21 cellular contexts compared by ENCODE assay signal in the genomic region with DNA sequence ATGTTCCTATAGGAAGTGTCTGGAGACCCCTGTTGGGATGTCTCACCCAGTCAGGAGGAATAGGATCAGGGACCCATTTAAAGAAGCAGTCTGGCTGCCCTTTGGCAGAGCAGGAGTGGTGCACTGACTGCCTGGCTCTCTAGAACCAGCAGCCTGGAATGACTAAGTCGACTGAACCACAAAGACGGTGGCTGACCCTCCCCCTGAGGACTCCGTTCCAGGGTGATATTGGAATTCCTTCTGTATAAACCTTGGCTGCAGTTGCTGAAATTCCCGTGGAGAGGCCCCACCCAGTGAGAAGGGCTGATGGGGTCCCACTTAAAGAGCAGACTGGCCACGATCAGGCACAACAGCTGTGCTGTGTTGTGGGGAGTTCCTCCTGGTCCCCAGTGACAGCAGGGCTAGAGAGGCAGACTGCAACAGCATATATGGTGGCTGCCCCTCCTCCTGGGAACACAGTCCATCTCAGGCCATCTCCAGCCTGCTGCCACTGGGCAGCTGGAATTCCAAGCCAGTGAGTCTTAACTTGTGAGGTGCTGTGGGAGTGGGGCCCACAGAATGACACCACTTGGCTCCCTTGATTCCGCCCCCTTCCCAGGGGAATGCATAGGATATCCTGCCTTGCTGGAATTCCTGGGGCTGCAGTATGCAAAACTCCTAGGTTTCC. TPM values are rescaled to one million over a fixed set of nuclear protein-coding genes. Genes with fewer than 3 reads are reported as not detected.
A peak's percentile ranks its signal among the peaks of the same experiment; 100 is the strongest.
DNase-seq lines count a peak whose midpoint lies in the region; ATAC-seq and TF ChIP-seq lines count a peak whose summit lies in the region.
"Had no signal": no experiment of that assay in that cellular context is flagged by ENCODE, and none has a peak within 500 bp of the region (broad histone marks: within the 10 kb centered on the region; RNA-seq: fewer than 3 reads in every experiment).

No MANE protein-coding gene starts in this region.

- no peak overlapping the region for H2AK5ac ChIP-seq in IMR-90 (ENCODE audit: low read depth, low read length)

- ATAC-seq in IMR-90 (ENCODE audit: low read depth) = peak; percentile 64
- ATAC-seq in GM21360 (IDR thresholded peaks at IDR 0.05; ENCODE audit: unreplicated experiment) = no peak
- ATAC-seq in GM18517 (IDR thresholded peaks at IDR 0.05; ENCODE audit: unreplicated experiment) = no peak
- ATAC-seq: Panc1, psoas muscle had no signal

- TF ChIP-seq CTCF in IMR-90 (conservative IDR thresholded peaks at IDR 0.05; ENCODE audit: low read depth, low read length) (no peak), endodermal cell (conservative IDR thresholded peaks at IDR 0.05) (no peak), nephron progenitor cell (IDR thresholded peaks at IDR 0.05) (no peak), glutamatergic neuron (IDR thresholded peaks at IDR 0.05; ENCODE audit: partially characterized antibody, unreplicated experiment) (no peak)

- in situ Hi-C loops in IMR-90 (cut with MboI; ENCODE audit: low sequenced_read_pairs) = no loop called here

- TF ChIP-seq RAD21 in IMR-90 (IDR thresholded peaks at IDR 0.05; ENCODE audit: low read length) = no peak

- peak; percentile 64 for DNase-seq in EL
- DNase-seq in IMR-90 = peak; percentile 27
- peak; percentile 51 for DNase-seq in endodermal cell
- DNase-seq in nephron progenitor cell = no peak
- no peak for DNase-seq in retina
- no peak for DNase-seq in glutamatergic neuron
- DNase-seq: activated CD4-positive, alpha-beta T cell treated with anti-CD3 and anti-CD28 coated beads for 1 hour; activated CD8-positive, alpha-beta memory T cell treated with anti-CD3 and anti-CD28 coated beads for 24 hours; activated naive CD4-positive, alpha-beta T cell treated with anti-CD3 and anti-CD28 coated beads, Interleukin-2, amount 50 U/mL, for 16 hours; activated T-cell treated with anti-CD3 and anti-CD28 coated beads, Interleukin-2, amount 50 U/mL, for 48 hours; CD4-positive, alpha-beta memory T cell; DMS53; NCI-H1436 treated with DMSO at 0.1 percent for 48 hours; psoas muscle; SK-N-SH; T-helper 9 cell; testis had no signal

- H3K14ac ChIP-seq in IMR-90 (replicated peaks; ENCODE audit: low read depth, low read length) = no peak overlapping the region

- no peak overlapping the region for H2BK15ac ChIP-seq in IMR-90 (ENCODE audit: low read depth, low read length)

- no peak overlapping the region for H3K4ac ChIP-seq in IMR-90 (ENCODE audit: low read depth, low read length)

- H3K36me3 Mint-ChIP-seq in endodermal cell (ENCODE audit: low read depth) (no peaks in the 10 kb centered on the region), nephron progenitor cell (ENCODE audit: low read depth) (no peaks in the 10 kb centered on the region), glutamatergic neuron (ENCODE audit: unreplicated experiment) (no peaks in the 10 kb centered on the region)
- H3K36me3 Mint-ChIP-seq: CD4-positive, alpha-beta memory T cell had no signal

- H3K79me1 ChIP-seq in IMR-90 (ENCODE audit: low read depth in 1 of 2, low read length in 2 of 2) = no peaks in the 10 kb centered on the region

- H3K27ac ChIP-seq in IMR-90 (ENCODE audit: insufficient read depth, low read length) (no peak overlapping the region), endodermal cell (ENCODE audit: low read depth, low read length) (no peak overlapping the region)
- H3K27ac ChIP-seq: psoas muscle, testis had no signal

- no peak overlapping the region for H3K9ac ChIP-seq in IMR-90 (ENCODE audit: low read depth, low read length)
- H3K9ac ChIP-seq in endodermal cell (ENCODE audit: extremely low read depth, low read length, poor library complexity, severe bottlenecking) = no peak overlapping the region
- H3K9ac ChIP-seq: SK-N-SH had no signal

- H3K36me3 ChIP-seq in IMR-90 (ENCODE audit: control insufficient read depth, insufficient read depth, low read length) (no peaks in the 10 kb centered on the region), endodermal cell (ENCODE audit: control insufficient read depth, insufficient read depth, low read length) (no peaks in the 10 kb centered on the region)

- peak overlapping the region; percentile 32; the same call in 1 of the 2 replicates for H2BK120ac ChIP-seq in IMR-90 (ENCODE audit: low read depth, low read length)

- peak overlapping the region; percentile 25; the same call in 1 of the 2 replicates for H3K4me2 ChIP-seq in IMR-90 (ENCODE audit: low read depth, low read length)
- H3K4me2 ChIP-seq: SK-N-SH had no signal

- H3K4me3 ChIP-seq in IMR-90 (ENCODE audit: insufficient read depth, low read depth, low read length) = no peak overlapping the region; the same call in 1 of the 2 replicates
- H3K4me3 ChIP-seq in endodermal cell (ENCODE audit: low read length) = no peak overlapping the region
- H3K4me3 ChIP-seq: psoas muscle, testis had no signal

- no peak overlapping the region for H4K8ac ChIP-seq in IMR-90 (ENCODE audit: low read depth in 2 of 2, low read length in 2 of 2)

- H3K9me3 ChIP-seq in IMR-90 (ENCODE audit: control insufficient read depth, insufficient read depth, low read length) (peaks cover 2% of the 10 kb centered on the region; the same call in 1 of the 2 replicates), endodermal cell (ENCODE audit: control insufficient read depth, low read length) (no peaks in the 10 kb centered on the region)
- H3K9me3 ChIP-seq: SK-N-SH, testis had no signal

- H4K91ac ChIP-seq in IMR-90 (ENCODE audit: insufficient read depth, low read depth, low read length) = no peak overlapping the region

- TF ChIP-seq POLR2A in IMR-90 (IDR thresholded peaks at IDR 0.05; ENCODE audit: low read depth, low read length) = no peak

- intact Hi-C loops in IMR-90 (cut with micrococcal nuclease) = no loop called here

- H2AFZ ChIP-seq in IMR-90 (replicated peaks; ENCODE audit: low read length, poor library complexity) = peak overlapping the region; percentile 5

- POLR2A ChIA-PET in IMR-90 (lab: Charles Lee; ENCODE audit: unreplicated experiment) = no interaction called here

- no peaks in the 10 kb centered on the region; the same call in 1 of the 2 replicates for H3K27me3 ChIP-seq in IMR-90 (ENCODE audit: control insufficient read depth, insufficient read depth, low read length)
- H3K27me3 ChIP-seq in endodermal cell (ENCODE audit: control insufficient read depth, insufficient read depth, low read length, poor library complexity, severe bottlenecking) = no peaks in the 10 kb centered on the region
- H3K27me3 ChIP-seq: testis had no signal

- 0% methylated on average over 1 of the region's 6 CpGs; no CpG with 5 or more reads in 1 of the 2 experiments for WGBS in IMR-90 (ENCODE audit: extremely low coverage in 2 of 2, insufficient read length in 1 of 2), 2 experiments
- WGBS in endodermal cell (ENCODE audit: insufficient coverage in 1 of 2, insufficient read length in 1 of 2), 2 experiments = 87% methylated on average over 6 of the region's 6 CpGs; no CpG with 5 or more reads in 1 of the 2 experiments

- H3K4me1 ChIP-seq in IMR-90 (ENCODE audit: control insufficient read depth, insufficient read depth, low read length) (no peaks in the 10 kb centered on the region), endodermal cell (ENCODE audit: control insufficient read depth, insufficient read depth, low read length) (no peaks in the 10 kb centered on the region)
- H3K4me1 ChIP-seq: psoas muscle, testis had no signal

- no peak overlapping the region for H3K23ac ChIP-seq in IMR-90 (ENCODE audit: low read depth, low read length)

- CTCF ChIA-PET in IMR-90 (lab: Yijun Ruan, JAX) = no interaction called here

- H3K4me3 Mint-ChIP-seq in endodermal cell = no peak overlapping the region
- H3K4me3 Mint-ChIP-seq in nephron progenitor cell = no peak overlapping the region
- no peak overlapping the region for H3K4me3 Mint-ChIP-seq in glutamatergic neuron (ENCODE audit: unreplicated experiment)
- H3K4me3 Mint-ChIP-seq: CD4-positive, alpha-beta memory T cell; neural crest cell had no signal

- no peak overlapping the region for H3K18ac ChIP-seq in IMR-90 (ENCODE audit: low read depth, low read length)

- H4K5ac ChIP-seq in IMR-90 (ENCODE audit: low read depth, low read length) = no peak overlapping the region

- no peak overlapping the region for H2AK9ac ChIP-seq in IMR-90 (replicated peaks; ENCODE audit: low read depth, low read length, poor library complexity)

- H3K27ac Mint-ChIP-seq in endodermal cell (no peak overlapping the region), nephron progenitor cell (peak overlapping the region; percentile 27), glutamatergic neuron (ENCODE audit: unreplicated experiment) (no peak overlapping the region)

- dilution Hi-C loops in IMR-90 (cut with HindIII; ENCODE audit: low sequenced_read_pairs, unreplicated experiment) = no loop called here

- H4K20me1 ChIP-seq in IMR-90 (ENCODE audit: insufficient read depth, low read length) = no peaks in the 10 kb centered on the region

- H3K56ac ChIP-seq in IMR-90 (ENCODE audit: extremely low read depth, insufficient read depth, low read length) = no peak overlapping the region

- H3K9me3 Mint-ChIP-seq in endodermal cell = peaks cover 50% of the 10 kb centered on the region
- H3K9me3 Mint-ChIP-seq in nephron progenitor cell = peaks cover 50% of the 10 kb centered on the region
- no peaks in the 10 kb centered on the region for H3K9me3 Mint-ChIP-seq in glutamatergic neuron (ENCODE audit: unreplicated experiment)

- no peak overlapping the region for H2BK20ac ChIP-seq in IMR-90 (ENCODE audit: low read depth, low read length)

- H2BK5ac ChIP-seq in IMR-90 (ENCODE audit: low read depth, low read length, poor library complexity, severe bottlenecking) = no peak overlapping the region

- H3K27me3 Mint-ChIP-seq in endodermal cell (ENCODE audit: insufficient read depth) (no peaks in the 10 kb centered on the region), nephron progenitor cell (ENCODE audit: low read depth, poor library complexity) (peaks cover 9% of the 10 kb centered on the region), glutamatergic neuron (ENCODE audit: unreplicated experiment) (no peaks in the 10 kb centered on the region)

- H3K4me1 Mint-ChIP-seq in endodermal cell = no peaks in the 10 kb centered on the region
- H3K4me1 Mint-ChIP-seq in nephron progenitor cell = no peaks in the 10 kb centered on the region
- no peaks in the 10 kb centered on the region for H3K4me1 Mint-ChIP-seq in glutamatergic neuron (ENCODE audit: low read depth, unreplicated experiment)
- H3K4me1 Mint-ChIP-seq: CD4-positive, alpha-beta memory T cell; neural crest cell had no signal

- no TSS peak for BruUV-seq in IMR-90 (replicated peaks; lab: Mats Ljungman, UMichigan)

- H3K9me1 ChIP-seq in IMR-90 (ENCODE audit: insufficient read depth, low read length) = no peaks in the 10 kb centered on the region

TF ChIP-seq in IMR-90, 13 proteins besides CTCF, POLR2A, EP300 and RAD21 (continues in another document):
- no peak for TF ChIP-seq NFE2L2 (IDR thresholded peaks at IDR 0.05; ENCODE audit: low read depth, low read length)

RNA-seq across cellular contexts. Expression of gene RLIM, which starts 41.8 kb away (rescaled TPM):
- total RNA-seq in IMR-90 (2012; rRNA removed) (77.4 and 95.5 TPM in 2 replicates), endodermal cell (10 to 100 TPM; 33.4 to 44.5 TPM), glutamatergic neuron (ENCODE audit: unreplicated experiment) (59.4 TPM)
- 7.4 and 9.4 TPM in 2 replicates for polyA plus RNA-seq in IMR-90 (2012; rRNA removed)
- 1.4 and 1.9 TPM in 2 replicates for polyA plus RNA-seq in IMR-90 (2012; cell fraction: cytosol; rRNA removed)
- polyA plus RNA-seq in IMR-90 (2012; cell fraction: nucleus; rRNA removed; ENCODE audit: low replicate concordance) = 1.5 and 12.5 TPM in 2 replicates
- polyA plus RNA-seq in endodermal cell (2013, experiment 1 of 2) = 26.7 TPM
- polyA plus RNA-seq in endodermal cell (2013, experiment 2 of 2) = 27.7 TPM

Comparison
In these comparisons a context has a peak if more than half of its experiments do, and no peak if none do; other contexts are left out.
1. DNase-seq: peak in EL (single experiment), IMR-90 (single experiment) and endodermal cell (single experiment); none in nephron progenitor cell (single experiment), retina (single experiment) and glutamatergic neuron (single experiment).